Comparison of ENCODE assay signal across 8 cellular contexts in the genomic region with DNA sequence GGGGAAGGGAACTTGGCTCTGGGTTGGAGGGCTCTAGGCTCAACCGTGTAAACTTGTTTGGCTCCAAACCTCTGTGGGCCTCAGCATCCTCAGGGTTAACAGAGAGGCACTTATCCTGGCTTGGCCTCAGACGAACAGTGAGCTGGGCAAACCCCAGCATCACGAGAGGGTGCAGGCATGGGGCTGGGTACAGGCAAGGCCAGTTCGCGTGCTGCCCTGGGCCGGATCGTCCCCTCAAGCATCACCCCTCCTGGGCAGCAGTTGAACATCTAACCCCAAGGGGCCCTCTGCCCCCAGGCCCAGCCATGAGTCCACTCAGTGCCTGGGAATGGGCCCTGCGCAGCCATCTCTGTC. TPM values are rescaled to one million over a fixed set of nuclear protein-coding genes. Genes with fewer than 3 reads are reported as not detected.
DNase-seq lines count a peak whose midpoint lies in the region; ATAC-seq, FAIRE-seq and TF ChIP-seq lines count a peak whose summit lies in the region.

No MANE protein-coding gene starts in this region.

- ATAC-seq in GM19023 (IDR thresholded peaks at IDR 0.05; ENCODE audit: unreplicated experiment), result no peak

- no peak overlapping the region for H3K23ac ChIP-seq in mesendoderm (ENCODE audit: low read length)

- H3K4me3 Mint-ChIP-seq in activated CD4-positive, alpha-beta memory T cell treated with anti-CD3 and anti-CD28 coated beads, Interleukin-2, amount 10 ng/mL, durations not matched to agents 7 days and 5 days, result peak overlapping the region; percentile 88

- WGBS in smooth muscle cell (ENCODE audit: low lambda C conversion rate), result 67% methylated on average over 8 of the region's 8 CpGs
- WGBS in mesendoderm (ENCODE audit: extremely low coverage, insufficient coverage, low lambda C conversion rate), result no CpG with 5 or more reads among the region's 8 CpGs

- H2AFZ ChIP-seq in smooth muscle cell (ENCODE audit: low read depth), result no peak overlapping the region

- DNase-seq in GM12892 (ENCODE audit: insufficient read length) (no peak), right atrium auricular region (ENCODE audit: low spot score) (no peak), smooth muscle cell (lab: John Stamatoyannopoulos, UW; ENCODE audit: unreplicated experiment) (no peak), HuH-7 (ENCODE audit: low spot score) (no peak), NCI-H2227 (lab: John Stamatoyannopoulos, UW; ENCODE audit: unreplicated experiment) (no peak), mesendoderm (no peak)
- no peak for DNase-seq in activated CD4-positive, alpha-beta memory T cell treated with anti-CD3 and anti-CD28 coated beads, Interleukin-2, amount 10 ng/mL, durations not matched to agents 7 days and 5 days

- TF ChIP-seq CTCF in right atrium auricular region (IDR thresholded peaks at IDR 0.05), result no peak
- no peak for TF ChIP-seq CTCF in smooth muscle cell (IDR thresholded peaks at IDR 0.05; ENCODE audit: borderline replicate concordance, insufficient read depth, poor library complexity, severe bottlenecking)

- H3K27me3 Mint-ChIP-seq in activated CD4-positive, alpha-beta memory T cell treated with anti-CD3 and anti-CD28 coated beads, Interleukin-2, amount 10 ng/mL, durations not matched to agents 7 days and 5 days, result no peaks in the 10 kb centered on the region

- no peaks in the 10 kb centered on the region for H3K9me3 ChIP-seq in right atrium auricular region
- no peaks in the 10 kb centered on the region for H3K9me3 ChIP-seq in smooth muscle cell (replicated peaks; ENCODE audit: low read depth)

- H3K4me1 Mint-ChIP-seq in activated CD4-positive, alpha-beta memory T cell treated with anti-CD3 and anti-CD28 coated beads, Interleukin-2, amount 10 ng/mL, durations not matched to agents 7 days and 5 days, result peaks cover 48% of the 10 kb centered on the region

- H2BK15ac ChIP-seq in mesendoderm (replicated peaks; ENCODE audit: low read depth), result no peak overlapping the region

- TF ChIP-seq POLR2A in GM12892 (IDR thresholded peaks at IDR 0.05; ENCODE audit: low read depth, low read length), result peak; percentile 14; the same call in 1 of the 2 replicates

- CTCF ChIA-PET in activated CD4-positive, alpha-beta memory T cell treated with anti-CD3 and anti-CD28 coated beads, Interleukin-2, amount 10 ng/mL, durations not matched to agents 7 days and 5 days (lab: Charles Lee), result interaction anchor here (0.9 to 5.3 kb wide), 4 partner anchors 10 to 37 kb away, joined by 3 to 60 read pairs (median 10); no protein-coding TSS in a partner anchor

- H3K36me3 ChIP-seq in right atrium auricular region (peaks cover 36% of the 10 kb centered on the region), smooth muscle cell (ENCODE audit: low read depth) (no peaks in the 10 kb centered on the region), mesendoderm (ENCODE audit: control insufficient read depth, insufficient read depth, low read length) (no peaks in the 10 kb centered on the region)

- POLR2A ChIA-PET in activated CD4-positive, alpha-beta memory T cell treated with anti-CD3 and anti-CD28 coated beads, Interleukin-2, amount 10 ng/mL, durations not matched to agents 7 days and 5 days (lab: Charles Lee), result interaction anchor here (0.9 to 5.2 kb wide), 12 partner anchors 10 to 154 kb away, joined by 3 to 96 read pairs (median 10); partner anchors contain the start of genes KCNK7, MALAT1, NEAT1 and PCNX3

- peaks cover 51% of the 10 kb centered on the region for H3K36me3 Mint-ChIP-seq in activated CD4-positive, alpha-beta memory T cell treated with anti-CD3 and anti-CD28 coated beads, Interleukin-2, amount 10 ng/mL, durations not matched to agents 7 days and 5 days (ENCODE audit: low read depth)

- no peak overlapping the region for H2BK5ac ChIP-seq in mesendoderm (ENCODE audit: low read length)

- peak; percentile 89 for FAIRE-seq in GM12892 (lab: Jason Lieb, UNC)

- H4K8ac ChIP-seq in mesendoderm (ENCODE audit: low read depth, low read length), result no peak overlapping the region

- H3K4me2 ChIP-seq in smooth muscle cell (peak overlapping the region; percentile 94), mesendoderm (ENCODE audit: low read length) (no peak overlapping the region)

- H3K27me3 ChIP-seq in right atrium auricular region (no peaks in the 10 kb centered on the region), smooth muscle cell (ENCODE audit: low read depth) (no peaks in the 10 kb centered on the region), mesendoderm (ENCODE audit: insufficient read depth, low read length, poor library complexity) (no peaks in the 10 kb centered on the region)

- H3K79me1 ChIP-seq in mesendoderm (ENCODE audit: low read length), result no peaks in the 10 kb centered on the region

- no peaks in the 10 kb centered on the region for H3K9me3 Mint-ChIP-seq in activated CD4-positive, alpha-beta memory T cell treated with anti-CD3 and anti-CD28 coated beads, Interleukin-2, amount 10 ng/mL, durations not matched to agents 7 days and 5 days

- peak overlapping the region; percentile 59 for H3K27ac Mint-ChIP-seq in activated CD4-positive, alpha-beta memory T cell treated with anti-CD3 and anti-CD28 coated beads, Interleukin-2, amount 10 ng/mL, durations not matched to agents 7 days and 5 days

- no peak overlapping the region for H2BK120ac ChIP-seq in mesendoderm (ENCODE audit: low read depth, low read length)

- H3K27ac ChIP-seq in right atrium auricular region (peak overlapping the region; percentile 94 to 97), smooth muscle cell (ENCODE audit: low read depth) (peak overlapping the region; percentile 49), mesendoderm (ENCODE audit: low read depth, low read length) (no peak overlapping the region)

- H3K4me3 ChIP-seq in right atrium auricular region (peak overlapping the region; percentile 66 to 84), smooth muscle cell (no peak overlapping the region), mesendoderm (ENCODE audit: low read length) (no peak overlapping the region)

- no peak overlapping the region for H3K18ac ChIP-seq in mesendoderm (ENCODE audit: low read length)

- no peak overlapping the region for H3K56ac ChIP-seq in mesendoderm (ENCODE audit: low read length)

- H3K79me2 ChIP-seq in smooth muscle cell (ENCODE audit: low read depth) (peaks cover 8% of the 10 kb centered on the region), mesendoderm (ENCODE audit: control insufficient read depth, insufficient read depth, low read length) (no peaks in the 10 kb centered on the region)

- no peak overlapping the region for H2AK5ac ChIP-seq in mesendoderm (ENCODE audit: low read length)

- peaks cover 0 to 56% of the 10 kb centered on the region in 2 donors for H3K4me1 ChIP-seq in right atrium auricular region
- H3K4me1 ChIP-seq in smooth muscle cell (ENCODE audit: low read depth), result peaks cover 10% of the 10 kb centered on the region
- H3K4me1 ChIP-seq in mesendoderm (ENCODE audit: control insufficient read depth, low read depth, low read length), result peaks cover 2% of the 10 kb centered on the region

- peaks cover 18% of the 10 kb centered on the region for H3F3A ChIP-seq in smooth muscle cell (ENCODE audit: low read depth)

- no peak overlapping the region for H3K9ac ChIP-seq in smooth muscle cell (ENCODE audit: low read depth)
- no peak overlapping the region for H3K9ac ChIP-seq in mesendoderm (ENCODE audit: low read length)

- no peak overlapping the region for H4K5ac ChIP-seq in mesendoderm (ENCODE audit: low read length)

- peaks cover 19% of the 10 kb centered on the region for H4K20me1 ChIP-seq in smooth muscle cell (ENCODE audit: low read depth)

- no peak overlapping the region for H3K4ac ChIP-seq in mesendoderm (ENCODE audit: low read depth, low read length)

RNA-seq across cellular contexts. Expression of gene EHBP1L1, which starts 1.9 kb away (rescaled TPM):
- polyA plus RNA-seq in GM12892 (2012; ENCODE audit: missing spikeins), result 36.8 TPM
- total RNA-seq in activated CD4-positive, alpha-beta memory T cell treated with anti-CD3 and anti-CD28 coated beads, Interleukin-2, amount 10 ng/mL, durations not matched to agents 7 days and 5 days, result 100 to 1,000 TPM; 118 to 119 TPM
- total RNA-seq in right atrium auricular region (10 to 100 TPM; 20.5 to 85.3 TPM), smooth muscle cell (5.1 and 14.0 TPM in 2 replicates)
- polyA plus RNA-seq in smooth muscle cell, result 28.4 and 29.5 TPM in 2 replicates
- polyA plus RNA-seq in mesendoderm (2013, experiment 1 of 2), result 1.5 TPM
- 2.7 TPM for polyA plus RNA-seq in mesendoderm (2013, experiment 2 of 2)

RNA-seq across cellular contexts. Expression of gene FAM89B, which starts 5.4 kb away (rescaled TPM):
- polyA plus RNA-seq in GM12892 (2012; ENCODE audit: missing spikeins), result 11.8 TPM
- 10 to 100 TPM; 45.6 to 48.0 TPM for total RNA-seq in activated CD4-positive, alpha-beta memory T cell treated with anti-CD3 and anti-CD28 coated beads, Interleukin-2, amount 10 ng/mL, durations not matched to agents 7 days and 5 days
- 10 to 100 TPM; 25.7 to 51.0 TPM for total RNA-seq in right atrium auricular region
- 51.4 and 63.9 TPM in 2 replicates for total RNA-seq in smooth muscle cell
- 174 TPM in 2 replicates for polyA plus RNA-seq in smooth muscle cell
- 17.5 TPM for polyA plus RNA-seq in mesendoderm (2013, experiment 1 of 2)
- 17.1 TPM for polyA plus RNA-seq in mesendoderm (2013, experiment 2 of 2)

RNA-seq across cellular contexts. Expression of gene ZNRD2, which starts 7.5 kb away (rescaled TPM):
- polyA plus RNA-seq in GM12892 (2012; ENCODE audit: missing spikeins), result 27.5 TPM
- 10 to 100 TPM; 25.3 to 27.8 TPM for total RNA-seq in activated CD4-positive, alpha-beta memory T cell treated with anti-CD3 and anti-CD28 coated beads, Interleukin-2, amount 10 ng/mL, durations not matched to agents 7 days and 5 days
- 10 to 100 TPM; 36.1 to 50.6 TPM for total RNA-seq in right atrium auricular region
- total RNA-seq in smooth muscle cell, result 45.9 and 55.5 TPM in 2 replicates
- 105 and 108 TPM in 2 replicates for polyA plus RNA-seq in smooth muscle cell
- polyA plus RNA-seq in mesendoderm (2013, experiment 1 of 2), result 110 TPM
- polyA plus RNA-seq in mesendoderm (2013, experiment 2 of 2), result 113 TPM

RNA-seq across cellular contexts. Expression of gene KCNK7, which starts 17.9 kb away (rescaled TPM):
- polyA plus RNA-seq in GM12892 (2012; ENCODE audit: missing spikeins), result not detected
- total RNA-seq in activated CD4-positive, alpha-beta memory T cell treated with anti-CD3 and anti-CD28 coated beads, Interleukin-2, amount 10 ng/mL, durations not matched to agents 7 days and 5 days, result 1 to 10 TPM in 1 of 2 experiments, under 1 TPM in 1; 0.80 to 1.0 TPM
- total RNA-seq in right atrium auricular region (under 1 TPM in 1 of 2 donors, not detected in 1; 0.39 TPM), smooth muscle cell (1.7 TPM in 1 of 2 replicates, not detected in the other)
- polyA plus RNA-seq in smooth muscle cell, result not detected in 2 replicates
- polyA plus RNA-seq in mesendoderm (2013, experiment 1 of 2), result not detected
- 0.04 TPM for polyA plus RNA-seq in mesendoderm (2013, experiment 2 of 2)

RNA-seq across cellular contexts. Expression of gene LTBP3, which starts 19.6 kb away (rescaled TPM):
- 3.7 TPM for polyA plus RNA-seq in GM12892 (2012; ENCODE audit: missing spikeins)
- total RNA-seq in activated CD4-positive, alpha-beta memory T cell treated with anti-CD3 and anti-CD28 coated beads, Interleukin-2, amount 10 ng/mL, durations not matched to agents 7 days and 5 days, result 10 to 100 TPM; 55.4 to 60.0 TPM
- total RNA-seq in right atrium auricular region (100 to 1,000 TPM; 114 to 161 TPM), smooth muscle cell (33.6 TPM in 2 replicates)
- polyA plus RNA-seq in smooth muscle cell, result 46.4 and 53.9 TPM in 2 replicates
- polyA plus RNA-seq in mesendoderm (2013, experiment 1 of 2), result 4.6 TPM
- polyA plus RNA-seq in mesendoderm (2013, experiment 2 of 2), result 3.8 TPM

Comparison
In these comparisons a context has a peak if more than half of its experiments do, and no peak if none do; other contexts are left out.
1. H3K4me3 ChIP-seq: peak in right atrium auricular region (2 of 2); none in smooth muscle cell (single experiment) and mesendoderm (single experiment).